In genomic region chr2:102780467-102780866, GRCh38 we compare ENCODE assay signal across 19 cellular contexts.
"Had no signal": no experiment of that assay in that cellular context is flagged by ENCODE, and none has a peak within 500 bp of the region (broad histone marks: within the 10 kb centered on the region; RNA-seq: fewer than 3 reads in every experiment).

No MANE protein-coding gene starts in this region.

- H3K27me3 Mint-ChIP-seq: central memory CD8-positive, alpha-beta T cell; dendritic cell treated with granulocyte-macrophage colony-stimulating factor and Interleukin-4, amounts not matched to agents 40 ng/mL and 50 ng/mL, for 4 days; naive thymus-derived CD8-positive, alpha-beta T cell; progenitor cell of endocrine pancreas; stimulated activated naive B cell treated with anti-CD40 and anti-IgM and Interleukin-4, amounts not matched to agents 10 μg/mL and 1 μg/mL and 100 μg/mL, for 72 hours; type B pancreatic cell had no signal

- H3K4me3 Mint-ChIP-seq: central memory CD8-positive, alpha-beta T cell; dendritic cell treated with granulocyte-macrophage colony-stimulating factor and Interleukin-4, amounts not matched to agents 40 ng/mL and 50 ng/mL, for 4 days; naive thymus-derived CD8-positive, alpha-beta T cell; stimulated activated naive B cell treated with anti-CD40 and anti-IgM and Interleukin-4, amounts not matched to agents 10 μg/mL and 1 μg/mL and 100 μg/mL, for 72 hours; type B pancreatic cell had no signal

- DNase-seq: esophagus squamous epithelium; foreskin fibroblast; glutamatergic neuron; kidney; left cardiac atrium; naive thymus-derived CD8-positive, alpha-beta T cell; occipital lobe; pancreas; right cardiac atrium; stimulated activated CD4-positive, alpha-beta T cell treated with anti-CD3 and anti-CD28 coated beads, Interleukin-15, amount 100 ng/mL, for 24 hours; stimulated activated CD4-positive, alpha-beta T cell treated with anti-CD3 and anti-CD28 coated beads, Interleukin-1b, Interleukin-23, amount 100 ng/mL, for 48 hours; stimulated activated CD4-positive, alpha-beta T cell treated with anti-CD3 and anti-CD28 coated beads, Interleukin-4, amount 100 ng/mL, for 24 hours; stimulated activated naive B cell treated with anti-CD40 and anti-IgM and Interleukin-4, amounts not matched to agents 10 μg/mL and 1 μg/mL and 100 μg/mL, for 72 hours; thyroid gland had no signal

- H3K27ac Mint-ChIP-seq: dendritic cell treated with granulocyte-macrophage colony-stimulating factor and Interleukin-4, amounts not matched to agents 40 ng/mL and 50 ng/mL, for 4 days; stimulated activated naive B cell treated with anti-CD40 and anti-IgM and Interleukin-4, amounts not matched to agents 10 μg/mL and 1 μg/mL and 100 μg/mL, for 72 hours; type B pancreatic cell had no signal

- ATAC-seq: gastroesophageal sphincter; left cardiac atrium; naive thymus-derived CD8-positive, alpha-beta T cell; pancreas; right cardiac atrium; stimulated activated naive B cell treated with anti-CD40 and anti-IgM and Interleukin-4, amounts not matched to agents 10 μg/mL and 1 μg/mL and 100 μg/mL, for 72 hours had no signal

- H3K9me3 Mint-ChIP-seq: central memory CD8-positive, alpha-beta T cell; dendritic cell treated with granulocyte-macrophage colony-stimulating factor and Interleukin-4, amounts not matched to agents 40 ng/mL and 50 ng/mL, for 4 days; naive thymus-derived CD8-positive, alpha-beta T cell; stimulated activated naive B cell treated with anti-CD40 and anti-IgM and Interleukin-4, amounts not matched to agents 10 μg/mL and 1 μg/mL and 100 μg/mL, for 72 hours; type B pancreatic cell had no signal

- H3K4me1 Mint-ChIP-seq: stimulated activated naive B cell treated with anti-CD40 and anti-IgM and Interleukin-4, amounts not matched to agents 10 μg/mL and 1 μg/mL and 100 μg/mL, for 72 hours had no signal
